In genomic region chr17:56756536-56756935, GRCh38 we compare ENCODE assay signal across 14 cellular contexts.
A peak's percentile ranks its signal among the peaks of the same experiment; 100 is the strongest.
DNase-seq lines count a peak whose midpoint lies in the region; ATAC-seq and TF ChIP-seq lines count a peak whose summit lies in the region.
"Had no signal": no experiment of that assay in that cellular context is flagged by ENCODE, and none has a peak within 500 bp of the region (broad histone marks: within the 10 kb centered on the region; RNA-seq: fewer than 3 reads in every experiment).

No MANE protein-coding gene starts in this region.

- peaks cover 4% of the 10 kb centered on the region for H3K4me1 ChIP-seq in endodermal cell (ENCODE audit: control insufficient read depth, insufficient read depth, low read length)
- H3K4me1 ChIP-seq: transverse colon had no signal

- no peaks in the 10 kb centered on the region for H3K9me3 Mint-ChIP-seq in activated naive CD4-positive, alpha-beta T cell treated with anti-CD3 and anti-CD28 coated beads, Interleukin-2, amount 50 U/mL, for 24 hours
- no peaks in the 10 kb centered on the region for H3K9me3 Mint-ChIP-seq in activated naive CD4-positive, alpha-beta T cell treated with anti-CD3 and anti-CD28 coated beads, Interleukin-2, amount 10 ng/mL, durations not matched to agents 7 days and 5 days
- no peaks in the 10 kb centered on the region for H3K9me3 Mint-ChIP-seq in stimulated activated naive CD8-positive, alpha-beta T cell treated with anti-CD3 and anti-CD28 coated beads, Interleukin-15, amount 100 ng/mL, for 72 hours
- H3K9me3 Mint-ChIP-seq in endodermal cell (no peaks in the 10 kb centered on the region), WTC11 (peaks cover 5% of the 10 kb centered on the region)
- H3K9me3 Mint-ChIP-seq: central memory CD8-positive, alpha-beta T cell had no signal

- peaks cover 53% of the 10 kb centered on the region for H3K4me1 Mint-ChIP-seq in activated naive CD4-positive, alpha-beta T cell treated with anti-CD3 and anti-CD28 coated beads, Interleukin-2, amount 50 U/mL, for 24 hours
- H3K4me1 Mint-ChIP-seq in activated naive CD4-positive, alpha-beta T cell treated with anti-CD3 and anti-CD28 coated beads, Interleukin-2, amount 10 ng/mL, durations not matched to agents 7 days and 5 days: peaks cover 37% of the 10 kb centered on the region
- peaks cover 26% of the 10 kb centered on the region for H3K4me1 Mint-ChIP-seq in stimulated activated naive CD8-positive, alpha-beta T cell treated with anti-CD3 and anti-CD28 coated beads, Interleukin-15, amount 100 ng/mL, for 72 hours
- H3K4me1 Mint-ChIP-seq in endodermal cell (peaks cover 6% of the 10 kb centered on the region), WTC11 (peaks cover 4% of the 10 kb centered on the region)
- H3K4me1 Mint-ChIP-seq: central memory CD8-positive, alpha-beta T cell had no signal

- no peaks in the 10 kb centered on the region for H3K36me3 Mint-ChIP-seq in activated naive CD4-positive, alpha-beta T cell treated with anti-CD3 and anti-CD28 coated beads, Interleukin-2, amount 50 U/mL, for 24 hours
- H3K36me3 Mint-ChIP-seq in activated naive CD4-positive, alpha-beta T cell treated with anti-CD3 and anti-CD28 coated beads, Interleukin-2, amount 10 ng/mL, durations not matched to agents 7 days and 5 days: no peaks in the 10 kb centered on the region
- H3K36me3 Mint-ChIP-seq in endodermal cell (ENCODE audit: low read depth): no peaks in the 10 kb centered on the region
- H3K36me3 Mint-ChIP-seq in WTC11: no peaks in the 10 kb centered on the region
- H3K36me3 Mint-ChIP-seq: neural progenitor cell had no signal

- H3K27me3 ChIP-seq in endodermal cell (ENCODE audit: control insufficient read depth, insufficient read depth, low read length, poor library complexity, severe bottlenecking): no peaks in the 10 kb centered on the region
- H3K27me3 ChIP-seq: neural progenitor cell had no signal

- H3K9ac ChIP-seq in endodermal cell (ENCODE audit: extremely low read depth, low read length, poor library complexity, severe bottlenecking): no peak overlapping the region
- H3K9ac ChIP-seq: neural progenitor cell had no signal

- H3K27ac ChIP-seq in RWPE1: no peak overlapping the region
- H3K27ac ChIP-seq in endodermal cell (ENCODE audit: low read depth, low read length): no peak overlapping the region
- H3K27ac ChIP-seq: neural progenitor cell, transverse colon had no signal

- H3K4me3 ChIP-seq in fibroblast of pulmonary artery (replicated peaks; ENCODE audit: low read depth, low read length) (no peak overlapping the region), endodermal cell (ENCODE audit: low read length) (no peak overlapping the region)
- H3K4me3 ChIP-seq: GM12878, neural progenitor cell, transverse colon had no signal

- peak overlapping the region; percentile 15 for H3K27ac Mint-ChIP-seq in activated naive CD4-positive, alpha-beta T cell treated with anti-CD3 and anti-CD28 coated beads, Interleukin-2, amount 50 U/mL, for 24 hours
- H3K27ac Mint-ChIP-seq in activated naive CD4-positive, alpha-beta T cell treated with anti-CD3 and anti-CD28 coated beads, Interleukin-2, amount 10 ng/mL, durations not matched to agents 7 days and 5 days: no peak overlapping the region
- no peak overlapping the region for H3K27ac Mint-ChIP-seq in stimulated activated naive CD8-positive, alpha-beta T cell treated with anti-CD3 and anti-CD28 coated beads, Interleukin-15, amount 100 ng/mL, for 72 hours
- no peak overlapping the region for H3K27ac Mint-ChIP-seq in endodermal cell
- H3K27ac Mint-ChIP-seq in WTC11: no peak overlapping the region
- H3K27ac Mint-ChIP-seq: neural progenitor cell had no signal

- CTCF ChIA-PET in activated naive CD4-positive, alpha-beta T cell treated with anti-CD3 and anti-CD28 coated beads, Interleukin-2, amount 10 ng/mL, durations not matched to agents 7 days and 5 days (lab: Charles Lee): no interaction called here
- CTCF ChIA-PET in RWPE1 (lab: Yijun Ruan, JAX) (interaction anchor here (0.6 kb wide), 1 partner anchor 24 kb away, joined by 3 read pairs; no protein-coding TSS in a partner anchor), WTC11 (lab: Charles Lee) (interaction anchor here (2.1 kb wide), 1 partner anchor 24 kb away, joined by 7 read pairs; no protein-coding TSS in a partner anchor)

- H3K27me3 Mint-ChIP-seq in activated naive CD4-positive, alpha-beta T cell treated with anti-CD3 and anti-CD28 coated beads, Interleukin-2, amount 50 U/mL, for 24 hours: no peaks in the 10 kb centered on the region
- H3K27me3 Mint-ChIP-seq in activated naive CD4-positive, alpha-beta T cell treated with anti-CD3 and anti-CD28 coated beads, Interleukin-2, amount 10 ng/mL, durations not matched to agents 7 days and 5 days: no peaks in the 10 kb centered on the region
- H3K27me3 Mint-ChIP-seq in stimulated activated naive CD8-positive, alpha-beta T cell treated with anti-CD3 and anti-CD28 coated beads, Interleukin-15, amount 100 ng/mL, for 72 hours: no peaks in the 10 kb centered on the region
- H3K27me3 Mint-ChIP-seq in endodermal cell (ENCODE audit: insufficient read depth) (no peaks in the 10 kb centered on the region), WTC11 (ENCODE audit: low read depth) (no peaks in the 10 kb centered on the region)

- peak; percentile 31 for ATAC-seq in stimulated activated naive CD8-positive, alpha-beta T cell treated with anti-CD3 and anti-CD28 coated beads, Interleukin-15, amount 100 ng/mL, for 72 hours
- no peak for ATAC-seq in WTC11
- no peak for ATAC-seq in HG03039 (IDR thresholded peaks at IDR 0.05; ENCODE audit: unreplicated experiment)
- ATAC-seq: GM12878 had no signal

- no peaks in the 10 kb centered on the region for H3K36me3 ChIP-seq in endodermal cell (ENCODE audit: control insufficient read depth, insufficient read depth, low read length)
- H3K36me3 ChIP-seq: neural progenitor cell, transverse colon had no signal

- peak overlapping the region; percentile 20 for H3K4me3 Mint-ChIP-seq in activated naive CD4-positive, alpha-beta T cell treated with anti-CD3 and anti-CD28 coated beads, Interleukin-2, amount 50 U/mL, for 24 hours
- H3K4me3 Mint-ChIP-seq in activated naive CD4-positive, alpha-beta T cell treated with anti-CD3 and anti-CD28 coated beads, Interleukin-2, amount 10 ng/mL, durations not matched to agents 7 days and 5 days: no peak overlapping the region
- no peak overlapping the region for H3K4me3 Mint-ChIP-seq in stimulated activated naive CD8-positive, alpha-beta T cell treated with anti-CD3 and anti-CD28 coated beads, Interleukin-15, amount 100 ng/mL, for 72 hours
- H3K4me3 Mint-ChIP-seq in endodermal cell (no peak overlapping the region), WTC11 (no peak overlapping the region)
- H3K4me3 Mint-ChIP-seq: central memory CD8-positive, alpha-beta T cell; neural progenitor cell had no signal

- TF ChIP-seq CTCF in RWPE1 (conservative IDR thresholded peaks at IDR 0.05; ENCODE audit: low read depth) (no peak), fibroblast of pulmonary artery (IDR thresholded peaks at IDR 0.05; ENCODE audit: low read length, missing control alignments) (no peak), endodermal cell (conservative IDR thresholded peaks at IDR 0.05) (no peak), WTC11 (IDR thresholded peaks at IDR 0.05) (no peak)

- POLR2A ChIA-PET in RWPE1 (lab: Yijun Ruan, JAX; ENCODE audit: low non-redundant PET): no interaction called here
- POLR2A ChIA-PET in WTC11 (lab: Charles Lee): interaction anchor here (0.6 kb wide), 1 partner anchor 444 kb away, joined by 3 read pairs; no protein-coding TSS in a partner anchor

- DNase-seq in activated naive CD4-positive, alpha-beta T cell treated with anti-CD3 and anti-CD28 coated beads, Interleukin-2, amount 10 ng/mL, durations not matched to agents 7 days and 5 days: no peak
- DNase-seq in RWPE1 (ENCODE audit: low spot score) (peak; percentile 55), fibroblast of pulmonary artery (ENCODE audit: low read depth) (peak; percentile 42), endodermal cell (no peak), WTC11 (ENCODE audit: low spot score) (no peak)
- no peak for DNase-seq in stimulated activated naive CD8-positive, alpha-beta T cell treated with anti-CD3 and anti-CD28 coated beads, Interleukin-15, amount 100 ng/mL, for 72 hours
- DNase-seq: C1 segment of cervical spinal cord, T-helper 2 cell, transverse colon had no signal

- no peaks in the 10 kb centered on the region for H3K9me3 ChIP-seq in endodermal cell (ENCODE audit: control insufficient read depth, low read length)
- H3K9me3 ChIP-seq: transverse colon had no signal

- 87 to 94% methylated on average over 2 of the region's 2 CpGs for WGBS in endodermal cell (ENCODE audit: insufficient coverage in 1 of 2, insufficient read length in 1 of 2), 2 experiments

TF ChIP-seq in WTC11, 78 proteins besides CTCF, POLR2A, EP300 and RAD21 (continues in another document):
- TF ChIP-seq FOXP4 (CRISPR knock-in tag; IDR thresholded peaks at IDR 0.05): no peak
- TF ChIP-seq ZNF425 (CRISPR knock-in tag; conservative IDR thresholded peaks at IDR 0.05): no peak

Comparison
In these comparisons a context has a peak if more than half of its experiments do, and no peak if none do; other contexts are left out.
1. DNase-seq: peak in RWPE1 (single experiment) and fibroblast of pulmonary artery (single experiment); none in activated naive CD4-positive, alpha-beta T cell treated with anti-CD3 and anti-CD28 coated beads, Interleukin-2, amount 10 ng/mL, durations not matched to agents 7 days and 5 days (single experiment), stimulated activated naive CD8-positive, alpha-beta T cell treated with anti-CD3 and anti-CD28 coated beads, Interleukin-15, amount 100 ng/mL, for 72 hours (0 of 2), endodermal cell (single experiment) and WTC11 (single experiment).